In the genomic region with DNA sequence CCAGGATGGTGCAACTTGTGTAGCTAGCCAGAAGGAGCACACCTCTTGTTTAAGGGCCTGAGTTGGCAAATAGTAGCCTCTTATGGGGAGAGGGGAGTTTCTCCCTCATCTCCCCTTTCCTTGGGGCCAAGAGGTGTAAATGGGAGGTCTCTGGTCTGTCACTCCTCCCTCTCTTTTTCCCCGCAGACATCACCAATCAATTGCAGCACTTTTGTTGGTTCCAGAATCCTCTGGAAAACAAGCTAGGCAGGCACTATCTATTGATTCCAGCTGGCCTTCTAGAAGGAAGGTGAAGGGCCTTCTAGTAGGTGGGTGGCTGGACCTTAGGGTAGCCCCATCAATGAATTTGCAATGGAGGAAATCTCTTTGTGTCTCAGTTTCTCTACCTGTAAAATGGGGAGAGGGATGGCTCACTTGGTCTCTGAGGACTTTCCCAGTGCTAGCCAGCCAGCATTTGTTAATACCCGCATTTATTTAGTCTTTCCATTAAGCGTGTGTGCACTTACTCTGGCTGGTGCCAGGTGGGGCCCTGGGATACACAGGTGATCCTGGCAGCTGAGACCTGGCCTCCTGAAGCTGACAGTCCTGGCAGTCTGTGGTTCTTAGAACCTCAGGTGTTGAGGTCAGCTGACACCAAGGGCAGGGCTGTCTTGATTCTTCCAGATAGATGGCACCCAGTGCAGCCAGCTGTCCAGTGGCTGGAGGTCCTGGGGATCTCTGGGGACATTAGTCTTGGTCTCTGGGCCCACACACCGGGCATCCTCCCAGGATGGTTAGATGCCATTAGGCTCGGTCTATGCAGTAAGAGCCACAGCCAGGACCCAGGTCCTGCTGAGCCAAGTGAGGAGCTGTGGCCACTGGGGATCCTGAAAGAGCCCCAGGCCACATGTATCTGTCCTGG, we compare ENCODE assay signal across 1 cellular context.
TF ChIP-seq lines count a peak whose summit lies in the region.

No MANE protein-coding gene starts in this region.

TF ChIP-seq in K562, 482 proteins besides CTCF, POLR2A, EP300 and RAD21:
- TF ChIP-seq C11orf30 (IDR thresholded peaks at IDR 0.05; ENCODE audit: low read depth): no peak
- peak in 1 of 2 experiments; percentile 99; a peak in 2 of 4 replicates for TF ChIP-seq ARNT (IDR thresholded peaks at IDR 0.05)
- TF ChIP-seq HOMEZ (CRISPR knock-in tag; IDR thresholded peaks at IDR 0.05): no peak
- TF ChIP-seq GTF2E2 (tag; IDR thresholded peaks at IDR 0.05): no peak
- TF ChIP-seq SREBF2 (CRISPR knock-in tag; IDR thresholded peaks at IDR 0.05): no peak
- peak; percentile 98 for TF ChIP-seq ZBTB17 (CRISPR knock-in tag; IDR thresholded peaks at IDR 0.05)
- TF ChIP-seq HNRNPUL1 (IDR thresholded peaks at IDR 0.05; ENCODE audit: low read length): no peak
- TF ChIP-seq PKNOX1 (IDR thresholded peaks at IDR 0.05): peak; percentile 52; the same call in 1 of the 2 replicates
- peak; percentile 14 for TF ChIP-seq TBP (optimal IDR thresholded peaks at IDR 0.05; ENCODE audit: low read depth, low read length)
- peak in 1 of 2 experiments; percentile 98; a peak in 2 of 4 replicates for TF ChIP-seq MLLT1 (IDR thresholded peaks at IDR 0.05)
- peak in 1 of 2 experiments; percentile 42; a peak in 1 of 4 replicates for TF ChIP-seq KDM1A (IDR thresholded peaks at IDR 0.05)
- TF ChIP-seq BCOR (IDR thresholded peaks at IDR 0.05): peak; percentile 84
- TF ChIP-seq CREM (IDR thresholded peaks at IDR 0.05; ENCODE audit: low read depth): no peak
- TF ChIP-seq RCOR1 (IDR thresholded peaks at IDR 0.05; ENCODE audit: borderline replicate concordance in 1 of 2, low read depth in 2 of 2, low read length in 2 of 2): 0 out of 4 replicates have a peak, but pooled peaks of 1 of the 2 experiments have one; percentile 24
- TF ChIP-seq ZMIZ1 (IDR thresholded peaks at IDR 0.05; ENCODE audit: low read depth in 2 of 2, low read length in 2 of 2): peak in 1 of 2 experiments; percentile 82; a peak in 2 of 4 replicates
- no peak for TF ChIP-seq XRCC5 (IDR thresholded peaks at IDR 0.05; ENCODE audit: low read depth, low read length)
- TF ChIP-seq ZNF12 (CRISPR knock-in tag; IDR thresholded peaks at IDR 0.05): no peak
- TF ChIP-seq, protein P1, sequence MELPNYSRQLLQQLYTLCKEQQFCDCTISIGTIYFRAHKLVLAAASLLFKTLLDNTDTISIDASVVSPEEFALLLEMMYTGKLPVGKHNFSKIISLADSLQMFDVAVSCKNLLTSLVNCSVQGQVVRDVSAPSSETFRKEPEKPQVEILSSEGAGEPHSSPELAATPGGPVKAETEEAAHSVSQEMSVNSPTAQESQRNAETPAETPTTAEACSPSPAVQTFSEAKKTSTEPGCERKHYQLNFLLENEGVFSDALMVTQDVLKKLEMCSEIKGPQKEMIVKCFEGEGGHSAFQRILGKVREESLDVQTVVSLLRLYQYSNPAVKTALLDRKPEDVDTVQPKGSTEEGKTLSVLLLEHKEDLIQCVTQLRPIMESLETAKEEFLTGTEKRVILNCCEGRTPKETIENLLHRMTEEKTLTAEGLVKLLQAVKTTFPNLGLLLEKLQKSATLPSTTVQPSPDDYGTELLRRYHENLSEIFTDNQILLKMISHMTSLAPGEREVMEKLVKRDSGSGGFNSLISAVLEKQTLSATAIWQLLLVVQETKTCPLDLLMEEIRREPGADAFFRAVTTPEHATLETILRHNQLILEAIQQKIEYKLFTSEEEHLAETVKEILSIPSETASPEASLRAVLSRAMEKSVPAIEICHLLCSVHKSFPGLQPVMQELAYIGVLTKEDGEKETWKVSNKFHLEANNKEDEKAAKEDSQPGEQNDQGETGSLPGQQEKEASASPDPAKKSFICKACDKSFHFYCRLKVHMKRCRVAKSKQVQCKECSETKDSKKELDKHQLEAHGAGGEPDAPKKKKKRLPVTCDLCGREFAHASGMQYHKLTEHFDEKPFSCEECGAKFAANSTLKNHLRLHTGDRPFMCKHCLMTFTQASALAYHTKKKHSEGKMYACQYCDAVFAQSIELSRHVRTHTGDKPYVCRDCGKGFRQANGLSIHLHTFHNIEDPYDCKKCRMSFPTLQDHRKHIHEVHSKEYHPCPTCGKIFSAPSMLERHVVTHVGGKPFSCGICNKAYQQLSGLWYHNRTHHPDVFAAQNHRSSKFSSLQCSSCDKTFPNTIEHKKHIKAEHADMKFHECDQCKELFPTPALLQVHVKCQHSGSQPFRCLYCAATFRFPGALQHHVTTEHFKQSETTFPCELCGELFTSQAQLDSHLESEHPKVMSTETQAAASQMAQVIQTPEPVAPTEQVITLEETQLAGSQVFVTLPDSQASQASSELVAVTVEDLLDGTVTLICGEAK (IDR thresholded peaks at IDR 0.05): no peak
- TF ChIP-seq, protein P1 (CRISPR knock-in tag; IDR thresholded peaks at IDR 0.05): no peak
- TF ChIP-seq SMARCB1 (IDR thresholded peaks at IDR 0.05; ENCODE audit: insufficient read length, low read depth): no peak
- 0 out of 2 replicates have a peak, but pooled peaks have one; percentile 39 for TF ChIP-seq HDAC2 (IDR thresholded peaks at IDR 0.05)
- TF ChIP-seq SAFB (IDR thresholded peaks at IDR 0.05; ENCODE audit: borderline replicate concordance, low read depth, low read length): no peak
- no peak for TF ChIP-seq FOXA3 (CRISPR knock-in tag; conservative IDR thresholded peaks at IDR 0.05 in 1 of 2, IDR thresholded peaks at IDR 0.05 in 1 of 2)
- TF ChIP-seq CBFA2T3 (IDR thresholded peaks at IDR 0.05): 0 out of 2 replicates have a peak, but pooled peaks have one; percentile 4
- no peak for TF ChIP-seq PRDM10 (IDR thresholded peaks at IDR 0.05; ENCODE audit: partially characterized antibody)
- peak; percentile 84 for TF ChIP-seq RBM25 (IDR thresholded peaks at IDR 0.05; ENCODE audit: low read depth, low read length, severe bottlenecking)
- TF ChIP-seq ESRRA (IDR thresholded peaks at IDR 0.05; ENCODE audit: borderline replicate concordance, low read depth): no peak
- no peak for TF ChIP-seq LCOR (CRISPR knock-in tag; IDR thresholded peaks at IDR 0.05)
- 0 out of 2 replicates have a peak, but pooled peaks have one; percentile 39 for TF ChIP-seq ADNP (tag; IDR thresholded peaks at IDR 0.05)
